ENCODE assay signal across 33 cellular contexts in the genomic region with DNA sequence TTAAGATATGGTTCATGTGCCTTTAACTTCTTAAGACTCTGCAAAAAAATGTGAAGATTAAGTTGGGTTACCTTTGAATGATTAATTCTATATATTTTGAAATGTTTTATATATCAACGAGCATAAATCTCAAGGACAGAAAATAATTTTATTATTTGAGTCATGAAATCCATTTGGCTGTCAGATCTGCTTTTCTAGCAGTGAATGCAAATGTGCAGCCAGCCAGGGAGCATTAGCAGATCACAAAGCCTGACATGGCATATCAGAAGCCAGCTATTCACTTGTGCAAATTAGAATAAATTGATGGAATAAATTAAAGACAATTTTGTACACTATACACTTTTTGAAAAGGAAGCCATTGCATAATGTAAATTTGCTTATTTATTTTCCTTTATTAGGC.
DNase-seq lines count a peak whose midpoint lies in the region; ATAC-seq and TF ChIP-seq lines count a peak whose summit lies in the region.
"Had no signal": no experiment of that assay in that cellular context is flagged by ENCODE, and none has a peak within 500 bp of the region (broad histone marks: within the 10 kb centered on the region; RNA-seq: fewer than 3 reads in every experiment).

No MANE protein-coding gene starts in this region.

- no peaks in the 10 kb centered on the region for H3K27me3 ChIP-seq in SK-N-SH (ENCODE audit: insufficient read depth)
- H3K27me3 ChIP-seq in BE2C: no peaks in the 10 kb centered on the region
- H3K27me3 ChIP-seq in neural cell (ENCODE audit: insufficient read depth, low read depth, low read length): no peaks in the 10 kb centered on the region
- H3K27me3 ChIP-seq in naive thymus-derived CD4-positive, alpha-beta T cell (ENCODE audit: control insufficient read depth in 2 of 2, insufficient read depth in 2 of 2, low read length in 2 of 2): no peaks in the 10 kb centered on the region
- H3K27me3 ChIP-seq: BLaER1; BLaER1 treated with 17β-estradiol and CSF1 and Interleukin-3, amounts not matched to agents 10 nM and 100 nM had no signal

- no peaks in the 10 kb centered on the region for H3K4me1 ChIP-seq in SK-N-SH (ENCODE audit: control insufficient read depth in 1 of 2, insufficient read depth in 2 of 2, low read depth in 1 of 2, low read length in 1 of 2)
- H3K4me1 ChIP-seq in BE2C: peaks cover 7% of the 10 kb centered on the region; the same call in 1 of the 2 replicates
- H3K4me1 ChIP-seq in mucosa of descending colon (ENCODE audit: low read depth): no peaks in the 10 kb centered on the region
- H3K4me1 ChIP-seq in naive thymus-derived CD4-positive, alpha-beta T cell (ENCODE audit: control insufficient read depth in 2 of 2, insufficient read depth in 2 of 2, low read length in 2 of 2): no peaks in the 10 kb centered on the region
- H3K4me1 ChIP-seq: BLaER1; BLaER1 treated with 17β-estradiol and CSF1 and Interleukin-3, amounts not matched to agents 10 nM and 100 nM had no signal

- no peaks in the 10 kb centered on the region for H3K36me3 ChIP-seq in SK-N-SH (replicated peaks in 1 of 2; ENCODE audit: control insufficient read depth in 1 of 2, insufficient read depth in 2 of 2, low read length in 1 of 2)
- no peaks in the 10 kb centered on the region for H3K36me3 ChIP-seq in BE2C
- no peaks in the 10 kb centered on the region for H3K36me3 ChIP-seq in neural cell (ENCODE audit: insufficient read depth, low read length)
- H3K36me3 ChIP-seq in mucosa of descending colon (ENCODE audit: low read depth): no peaks in the 10 kb centered on the region
- H3K36me3 ChIP-seq in naive thymus-derived CD4-positive, alpha-beta T cell (ENCODE audit: control insufficient read depth in 2 of 3, insufficient read depth in 3 of 3, low read length in 3 of 3): no peaks in the 10 kb centered on the region
- H3K36me3 ChIP-seq: BLaER1; BLaER1 treated with 17β-estradiol and CSF1 and Interleukin-3, amounts not matched to agents 10 nM and 100 nM had no signal

- H4K20me1 ChIP-seq in SK-N-SH (ENCODE audit: insufficient read depth) (no peaks in the 10 kb centered on the region), neural cell (ENCODE audit: insufficient read depth) (no peaks in the 10 kb centered on the region)
- H4K20me1 ChIP-seq: BLaER1; BLaER1 treated with 17β-estradiol and CSF1 and Interleukin-3, amounts not matched to agents 10 nM and 100 nM had no signal

- no peaks in the 10 kb centered on the region for H3K79me2 ChIP-seq in SK-N-SH (ENCODE audit: insufficient read depth)
- no peaks in the 10 kb centered on the region for H3K79me2 ChIP-seq in neural cell (replicated peaks; ENCODE audit: insufficient read depth, low read length)

- no peak for TF ChIP-seq CTCF in SK-N-SH (IDR thresholded peaks at IDR 0.05)
- TF ChIP-seq CTCF in BE2C (IDR thresholded peaks at IDR 0.05; ENCODE audit: low read depth, low read length): no peak
- TF ChIP-seq CTCF in neural cell (IDR thresholded peaks at IDR 0.05; ENCODE audit: poor library complexity, severe bottlenecking): no peak
- no peak for TF ChIP-seq CTCF in mucosa of descending colon (IDR thresholded peaks at IDR 0.05)

- no peak for TF ChIP-seq EP300 in SK-N-SH (IDR thresholded peaks at IDR 0.05; ENCODE audit: borderline replicate concordance in 1 of 2, low read depth in 1 of 2, low read length in 1 of 2)
- TF ChIP-seq EP300 in neural cell (conservative IDR thresholded peaks at IDR 0.05; ENCODE audit: poor library complexity, severe bottlenecking): peak; percentile 76

- CTCF ChIA-PET in SK-N-SH (lab: Yijun Ruan, JAX): no interaction called here
- CTCF ChIA-PET in naive thymus-derived CD4-positive, alpha-beta T cell (lab: Charles Lee): no interaction called here

- no peaks in the 10 kb centered on the region for H3K27me3 Mint-ChIP-seq in naive thymus-derived CD4-positive, alpha-beta T cell
- H3K27me3 Mint-ChIP-seq: B cell; CD4-positive, alpha-beta memory T cell; CD4-positive, alpha-beta T cell; CD4-positive, CD25-positive, alpha-beta regulatory T cell; CD8-positive, alpha-beta memory T cell had no signal

- DNase-seq in SK-N-SH (no peak), BE2C (peak; percentile 35), retina (peak; percentile 50), mucosa of descending colon (no peak), DMS79 (lab: John Stamatoyannopoulos, UW) (no peak)
- DNase-seq in naive thymus-derived CD4-positive, alpha-beta T cell: no peak
- DNase-seq: 8988T; ACHN; AML-193; C1 segment of cervical spinal cord; Caco-2; Calu3; CD4-positive, alpha-beta memory T cell; CD4-positive, alpha-beta T cell; CD4-positive, CD25-positive, alpha-beta regulatory T cell; CD8-positive, alpha-beta memory T cell; CD8-positive, alpha-beta T cell; COR-L47; DMS 273 treated with DMSO at 0.1 percent for 48 hours; DMS153; DMS53; DMS79 treated with DMSO at 0.1 percent for 48 hours; DND-41; EL had no signal

- no peaks in the 10 kb centered on the region for H3K9me2 ChIP-seq in SK-N-SH
- H3K9me2 ChIP-seq in neural cell (ENCODE audit: insufficient read depth, low read length): no peaks in the 10 kb centered on the region

- H3K4me1 Mint-ChIP-seq in naive thymus-derived CD4-positive, alpha-beta T cell: no peaks in the 10 kb centered on the region
- H3K4me1 Mint-ChIP-seq: B cell; CD14-positive monocyte; CD4-positive, alpha-beta memory T cell; CD4-positive, CD25-positive, alpha-beta regulatory T cell; CD8-positive, alpha-beta memory T cell had no signal

- H3K4me3 Mint-ChIP-seq in naive thymus-derived CD4-positive, alpha-beta T cell: no peak overlapping the region
- H3K4me3 Mint-ChIP-seq: B cell; CD14-positive monocyte; CD4-positive, alpha-beta memory T cell; CD4-positive, alpha-beta T cell; CD4-positive, CD25-positive, alpha-beta regulatory T cell; CD8-positive, alpha-beta memory T cell; CD8-positive, alpha-beta T cell had no signal

- H3K4me3 ChIP-seq in SK-N-SH (ENCODE audit: low read depth in 2 of 2, low read length in 1 of 2): no peak overlapping the region
- no peak overlapping the region for H3K4me3 ChIP-seq in BE2C (ENCODE audit: low read depth, low read length)
- H3K4me3 ChIP-seq in neural cell (ENCODE audit: low read length): peak overlapping the region; percentile 14
- no peak overlapping the region for H3K4me3 ChIP-seq in mucosa of descending colon
- H3K4me3 ChIP-seq in naive thymus-derived CD4-positive, alpha-beta T cell (ENCODE audit: low read length): no peak overlapping the region
- H3K4me3 ChIP-seq: A549; BLaER1; BLaER1 treated with 17β-estradiol and CSF1 and Interleukin-3, amounts not matched to agents 10 nM and 100 nM had no signal

- no peak overlapping the region for H3K27ac Mint-ChIP-seq in naive thymus-derived CD4-positive, alpha-beta T cell
- H3K27ac Mint-ChIP-seq: B cell; CD14-positive monocyte; CD4-positive, alpha-beta memory T cell; CD4-positive, alpha-beta T cell; CD4-positive, CD25-positive, alpha-beta regulatory T cell; CD8-positive, alpha-beta memory T cell; CD8-positive, alpha-beta T cell had no signal

- POLR2A ChIA-PET in SK-N-SH (lab: Yijun Ruan, JAX): no interaction called here
- POLR2A ChIA-PET in naive thymus-derived CD4-positive, alpha-beta T cell (lab: Charles Lee): no interaction called here

- H3K9ac ChIP-seq in SK-N-SH (no peak overlapping the region), neural cell (ENCODE audit: low read length) (no peak overlapping the region)
- H3K9ac ChIP-seq: BLaER1; BLaER1 treated with 17β-estradiol and CSF1 and Interleukin-3, amounts not matched to agents 10 nM and 100 nM had no signal

- H3K9me3 Mint-ChIP-seq in naive thymus-derived CD4-positive, alpha-beta T cell: peaks cover 0 to 3% (median 0%) of the 10 kb centered on the region in 11 donors

- no peaks in the 10 kb centered on the region for H3F3A ChIP-seq in SK-N-SH (replicated peaks; ENCODE audit: insufficient read depth)
- H3F3A ChIP-seq in neural cell (ENCODE audit: insufficient read depth, low read length, poor library complexity, severe bottlenecking): no peaks in the 10 kb centered on the region

- H3K36me3 Mint-ChIP-seq in naive thymus-derived CD4-positive, alpha-beta T cell: no peaks in the 10 kb centered on the region
- H3K36me3 Mint-ChIP-seq: CD14-positive monocyte; CD4-positive, alpha-beta memory T cell; CD4-positive, CD25-positive, alpha-beta regulatory T cell; CD8-positive, alpha-beta memory T cell; CD8-positive, alpha-beta T cell had no signal

- intact Hi-C loops in mucosa of descending colon (cut with DNase I, micrococcal nuclease): no loop called here
- intact Hi-C loops in naive thymus-derived CD4-positive, alpha-beta T cell (cut with micrococcal nuclease): no loop called here

- no peak overlapping the region; a peak in 1 of 4 replicates for H3K27ac ChIP-seq in SK-N-SH (ENCODE audit: low read depth in 2 of 2, low read length in 1 of 2)
- peak overlapping the region; percentile 51 for H3K27ac ChIP-seq in neural cell (ENCODE audit: low read length)
- no peak overlapping the region for H3K27ac ChIP-seq in naive thymus-derived CD4-positive, alpha-beta T cell (ENCODE audit: low read depth, low read length)
- H3K27ac ChIP-seq: 22Rv1; A549; BLaER1; BLaER1 treated with 17β-estradiol and CSF1 and Interleukin-3, amounts not matched to agents 10 nM and 100 nM; C4-2B had no signal

- TF ChIP-seq RAD21 in SK-N-SH (IDR thresholded peaks at IDR 0.05; ENCODE audit: low read length) (no peak), neural cell (conservative IDR thresholded peaks at IDR 0.05) (no peak)

- H3K4me2 ChIP-seq in SK-N-SH (no peak overlapping the region), neural cell (ENCODE audit: low read length) (peak overlapping the region; percentile 20)
- H3K4me2 ChIP-seq: A549; BLaER1; BLaER1 treated with 17β-estradiol and CSF1 and Interleukin-3, amounts not matched to agents 10 nM and 100 nM had no signal

- H2AFZ ChIP-seq in SK-N-SH (ENCODE audit: low read depth) (no peak overlapping the region), neural cell (ENCODE audit: low read depth, low read length) (no peak overlapping the region)

- 9% methylated on average over 1 of the region's 1 CpG for WGBS in SK-N-SH (ENCODE audit: low lambda C conversion rate)

- H3K9me3 ChIP-seq in SK-N-SH: no peaks in the 10 kb centered on the region
- H3K9me3 ChIP-seq in BE2C: no peaks in the 10 kb centered on the region
- no peaks in the 10 kb centered on the region for H3K9me3 ChIP-seq in neural cell (ENCODE audit: low read length)
- no peaks in the 10 kb centered on the region for H3K9me3 ChIP-seq in mucosa of descending colon
- no peaks in the 10 kb centered on the region for H3K9me3 ChIP-seq in naive thymus-derived CD4-positive, alpha-beta T cell (ENCODE audit: control insufficient read depth in 2 of 3, low read length in 3 of 3)
- H3K9me3 ChIP-seq: A549; BLaER1; BLaER1 treated with 17β-estradiol and CSF1 and Interleukin-3, amounts not matched to agents 10 nM and 100 nM; Caco-2 had no signal

- ATAC-seq in SK-N-SH treated with all-trans-retinoic acid at 6 μM for 48 hours (no peak), mucosa of descending colon (no peak)
- ATAC-seq in naive thymus-derived CD4-positive, alpha-beta T cell: no peak
- ATAC-seq: A549; CD8-positive, alpha-beta T cell had no signal

TF ChIP-seq in SK-N-SH treated with all-trans-retinoic acid at 6 μM for 48 hours, 23 proteins besides CTCF, POLR2A, EP300 and RAD21 (continues in another document):
- TF ChIP-seq ZFP3 (CRISPR knock-in tag; IDR thresholded peaks at IDR 0.05) (no peak), ISL1 (CRISPR knock-in tag; IDR thresholded peaks at IDR 0.05) (peak; percentile 82)

TF ChIP-seq in SK-N-SH, 30 proteins besides CTCF, POLR2A, EP300 and RAD21 (continues in another document):
- TF ChIP-seq MXI1 (IDR thresholded peaks at IDR 0.05; ENCODE audit: low read depth, low read length): no peak

Comparison
In these comparisons a context has a peak if more than half of its experiments do, and no peak if none do; other contexts are left out.
1. DNase-seq: peak in BE2C (single experiment) and retina (single experiment); none in SK-N-SH (single experiment), mucosa of descending colon (0 of 3), naive thymus-derived CD4-positive, alpha-beta T cell (0 of 9) and DMS79 (single experiment).